In the genomic region with DNA sequence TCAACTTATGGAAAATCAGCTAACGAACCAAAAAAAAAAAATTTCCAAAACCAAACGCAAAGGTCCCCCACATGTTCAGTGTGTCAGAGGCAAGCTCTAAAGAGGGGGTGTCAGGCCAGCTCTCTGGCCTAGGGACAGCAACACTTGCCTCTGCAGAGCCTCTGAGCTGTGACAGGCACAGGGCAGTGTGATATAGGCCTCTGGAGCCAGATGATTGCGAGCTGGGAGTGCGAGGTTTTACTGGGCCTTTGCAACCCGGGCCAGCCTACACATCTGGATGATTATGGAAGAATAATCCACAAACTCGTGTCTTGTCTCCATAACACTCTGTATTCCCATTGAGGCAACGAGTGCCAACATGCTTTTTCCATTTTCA, we compare ENCODE assay signal across 16 cellular contexts.
"Had no signal": no experiment of that assay in that cellular context is flagged by ENCODE, and none has a peak within 500 bp of the region (broad histone marks: within the 10 kb centered on the region; RNA-seq: fewer than 3 reads in every experiment).

No MANE protein-coding gene starts in this region.

- H3K9me3 ChIP-seq: colonic mucosa, thoracic aorta had no signal

- DNase-seq: activated CD4-positive, alpha-beta T cell treated with anti-CD3 and anti-CD28 coated beads, Interleukin-2, amount 50 U/mL, for 48 hours; activated gamma-delta T cell treated with Interleukin-2 at 50 U/mL for 16 hours; central memory CD4-positive, alpha-beta T cell; colonic mucosa; gastrocnemius medialis; kidney; left lung; naive thymus-derived CD8-positive, alpha-beta T cell; stimulated activated CD4-positive, alpha-beta T cell treated with anti-CD3 and anti-CD28 coated beads, Interleukin-4, amount 100 ng/mL, for 24 hours had no signal

- H3K4me1 Mint-ChIP-seq: naive thymus-derived CD8-positive, alpha-beta T cell; stimulated activated effector memory CD8-positive, alpha-beta T cell treated with anti-CD3 and anti-CD28 coated beads, Interleukin-12 subunit alpha, Interleukin-12 subunit beta, amount 100 ng/mL, for 72 hours had no signal

- ATAC-seq: gastrocnemius medialis; left lung; naive thymus-derived CD8-positive, alpha-beta T cell had no signal

- H3K27me3 ChIP-seq: colonic mucosa, gastrocnemius medialis, left lung, upper lobe of left lung had no signal

- H3K4me3 ChIP-seq: colonic mucosa, gastrocnemius medialis, left lung, smooth muscle cell, thoracic aorta, upper lobe of left lung had no signal

- H3K36me3 Mint-ChIP-seq: activated naive CD8-positive, alpha-beta T cell; brain; stimulated activated effector memory CD8-positive, alpha-beta T cell treated with anti-CD3 and anti-CD28 coated beads, Interleukin-12 subunit alpha, Interleukin-12 subunit beta, amount 100 ng/mL, for 72 hours had no signal

- H3K4me1 ChIP-seq: colonic mucosa, gastrocnemius medialis, left lung, upper lobe of left lung had no signal

- H3K36me3 ChIP-seq: colonic mucosa, gastrocnemius medialis, left lung, thoracic aorta, upper lobe of left lung, WERI-Rb-1 had no signal

- H3K27ac ChIP-seq: colonic mucosa, gastrocnemius medialis, left lung, thoracic aorta, upper lobe of left lung, WERI-Rb-1 had no signal

- H3K4me3 Mint-ChIP-seq: activated naive CD8-positive, alpha-beta T cell; brain; naive thymus-derived CD8-positive, alpha-beta T cell; stimulated activated effector memory CD8-positive, alpha-beta T cell treated with anti-CD3 and anti-CD28 coated beads, Interleukin-12 subunit alpha, Interleukin-12 subunit beta, amount 100 ng/mL, for 72 hours had no signal

- H3K4me2 ChIP-seq: smooth muscle cell had no signal

- H3K27ac Mint-ChIP-seq: activated naive CD8-positive, alpha-beta T cell; stimulated activated effector memory CD8-positive, alpha-beta T cell treated with anti-CD3 and anti-CD28 coated beads, Interleukin-12 subunit alpha, Interleukin-12 subunit beta, amount 100 ng/mL, for 72 hours had no signal
